Comparison of ENCODE assay signal across 1 cellular context in the genomic region with DNA sequence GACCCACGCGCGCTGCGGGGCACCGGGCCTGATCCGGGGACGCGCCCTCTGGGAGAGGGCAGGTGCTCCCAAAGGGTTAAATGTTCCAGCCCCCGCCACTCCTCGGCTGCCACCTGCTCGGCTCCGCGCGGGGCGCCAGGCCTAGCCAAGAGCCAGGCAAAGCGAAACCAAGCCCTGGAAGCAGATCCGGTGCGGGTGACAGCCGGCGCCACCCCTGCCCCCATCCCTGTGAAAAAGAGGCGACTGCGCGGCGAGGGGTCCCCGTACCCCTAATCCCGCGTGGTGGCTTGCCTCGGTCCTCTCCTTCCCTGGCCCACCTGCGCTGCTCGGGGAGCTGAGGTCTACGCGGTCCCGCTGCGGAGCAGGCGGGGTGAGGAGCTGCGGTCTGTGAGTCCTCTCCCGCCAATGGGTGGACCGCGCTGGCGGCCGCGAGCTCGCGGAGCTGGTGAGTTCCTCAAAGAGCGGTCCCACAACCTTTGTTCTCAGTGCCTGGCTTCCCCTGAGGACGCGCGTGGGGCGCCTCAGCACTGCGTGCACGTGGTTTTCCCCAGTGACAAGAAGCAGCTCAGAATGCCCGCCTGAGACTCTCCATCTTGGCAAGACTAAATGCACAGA.
TF ChIP-seq lines count a peak whose summit lies in the region.

A gene (minus strand): TSS at position 610 of the 615 bp plus-strand sequence.

TF ChIP-seq in WTC11, 78 proteins besides CTCF, POLR2A, EP300 and RAD21 (continued from another document):
- TF ChIP-seq, protein P1, sequence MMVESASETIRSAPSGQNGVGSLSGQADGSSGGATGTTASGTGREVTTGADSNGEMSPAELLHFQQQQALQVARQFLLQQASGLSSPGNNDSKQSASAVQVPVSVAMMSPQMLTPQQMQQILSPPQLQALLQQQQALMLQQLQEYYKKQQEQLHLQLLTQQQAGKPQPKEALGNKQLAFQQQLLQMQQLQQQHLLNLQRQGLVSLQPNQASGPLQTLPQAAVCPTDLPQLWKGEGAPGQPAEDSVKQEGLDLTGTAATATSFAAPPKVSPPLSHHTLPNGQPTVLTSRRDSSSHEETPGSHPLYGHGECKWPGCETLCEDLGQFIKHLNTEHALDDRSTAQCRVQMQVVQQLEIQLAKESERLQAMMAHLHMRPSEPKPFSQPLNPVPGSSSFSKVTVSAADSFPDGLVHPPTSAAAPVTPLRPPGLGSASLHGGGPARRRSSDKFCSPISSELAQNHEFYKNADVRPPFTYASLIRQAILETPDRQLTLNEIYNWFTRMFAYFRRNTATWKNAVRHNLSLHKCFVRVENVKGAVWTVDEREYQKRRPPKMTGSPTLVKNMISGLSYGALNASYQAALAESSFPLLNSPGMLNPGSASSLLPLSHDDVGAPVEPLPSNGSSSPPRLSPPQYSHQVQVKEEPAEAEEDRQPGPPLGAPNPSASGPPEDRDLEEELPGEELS (CRISPR knock-in tag; IDR thresholded peaks at IDR 0.05) = peak; percentile 3; the same call in 1 of the 2 replicates
- 0 out of 2 replicates have a peak, but pooled peaks have one; percentile 18 for TF ChIP-seq ZBTB21 (CRISPR knock-in tag; IDR thresholded peaks at IDR 0.05; ENCODE audit: borderline replicate concordance)
- peak; percentile 41; the same call in 1 of the 2 replicates for TF ChIP-seq TP53 (CRISPR knock-in tag; IDR thresholded peaks at IDR 0.05)
- TF ChIP-seq, protein P2, sequence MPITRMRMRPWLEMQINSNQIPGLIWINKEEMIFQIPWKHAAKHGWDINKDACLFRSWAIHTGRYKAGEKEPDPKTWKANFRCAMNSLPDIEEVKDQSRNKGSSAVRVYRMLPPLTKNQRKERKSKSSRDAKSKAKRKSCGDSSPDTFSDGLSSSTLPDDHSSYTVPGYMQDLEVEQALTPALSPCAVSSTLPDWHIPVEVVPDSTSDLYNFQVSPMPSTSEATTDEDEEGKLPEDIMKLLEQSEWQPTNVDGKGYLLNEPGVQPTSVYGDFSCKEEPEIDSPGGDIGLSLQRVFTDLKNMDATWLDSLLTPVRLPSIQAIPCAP (CRISPR knock-in tag; IDR thresholded peaks at IDR 0.05) = peak; percentile 78; the same call in 1 of the 2 replicates
- no peak for TF ChIP-seq TCF7 (CRISPR knock-in tag; IDR thresholded peaks at IDR 0.05; ENCODE audit: low read depth)
- TF ChIP-seq, protein P3, sequence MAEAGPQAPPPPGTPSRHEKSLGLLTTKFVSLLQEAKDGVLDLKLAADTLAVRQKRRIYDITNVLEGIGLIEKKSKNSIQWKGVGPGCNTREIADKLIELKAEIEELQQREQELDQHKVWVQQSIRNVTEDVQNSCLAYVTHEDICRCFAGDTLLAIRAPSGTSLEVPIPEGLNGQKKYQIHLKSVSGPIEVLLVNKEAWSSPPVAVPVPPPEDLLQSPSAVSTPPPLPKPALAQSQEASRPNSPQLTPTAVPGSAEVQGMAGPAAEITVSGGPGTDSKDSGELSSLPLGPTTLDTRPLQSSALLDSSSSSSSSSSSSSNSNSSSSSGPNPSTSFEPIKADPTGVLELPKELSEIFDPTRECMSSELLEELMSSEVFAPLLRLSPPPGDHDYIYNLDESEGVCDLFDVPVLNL (CRISPR knock-in tag; IDR thresholded peaks at IDR 0.05; ENCODE audit: borderline replicate concordance, low read depth) = 0 out of 2 replicates have a peak, but pooled peaks have one; percentile 60
